Comparison of ENCODE assay signal across 14 cellular contexts in genomic region chr13:48268019-48268418, GRCh38. TPM values are rescaled to one million over a fixed set of nuclear protein-coding genes. Genes with fewer than 3 reads are reported as not detected.
DNase-seq lines count a peak whose midpoint lies in the region; ATAC-seq and TF ChIP-seq lines count a peak whose summit lies in the region.
"Had no signal": no experiment of that assay in that cellular context is flagged by ENCODE, and none has a peak within 500 bp of the region (broad histone marks: within the 10 kb centered on the region; RNA-seq: fewer than 3 reads in every experiment).

No MANE protein-coding gene starts in this region.

- no peak overlapping the region for H3K18ac ChIP-seq in IMR-90 (ENCODE audit: low read depth, low read length)

- H4K91ac ChIP-seq in IMR-90 (ENCODE audit: insufficient read depth, low read depth, low read length): no peak overlapping the region

- no peak overlapping the region for H3K27ac ChIP-seq in IMR-90 (ENCODE audit: insufficient read depth, low read length)
- no peak overlapping the region for H3K27ac ChIP-seq in endodermal cell (ENCODE audit: low read depth, low read length)
- H3K27ac ChIP-seq: 22Rv1, GM23248 had no signal

- H3K56ac ChIP-seq in IMR-90 (ENCODE audit: extremely low read depth, insufficient read depth, low read length): no peak overlapping the region

- no TSS peak for BruUV-seq in IMR-90 (replicated peaks; lab: Mats Ljungman, UMichigan)

- no peak overlapping the region for H4K8ac ChIP-seq in IMR-90 (ENCODE audit: low read depth in 2 of 2, low read length in 2 of 2)

- no peak overlapping the region for H3K4me2 ChIP-seq in IMR-90 (ENCODE audit: low read depth, low read length)

- TF ChIP-seq CTCF in IMR-90 (conservative IDR thresholded peaks at IDR 0.05; ENCODE audit: low read depth, low read length) (no peak), endodermal cell (conservative IDR thresholded peaks at IDR 0.05) (no peak), progenitor cell of endocrine pancreas (IDR thresholded peaks at IDR 0.05; ENCODE audit: unreplicated experiment) (no peak)

- H2BK5ac ChIP-seq in IMR-90 (ENCODE audit: low read depth, low read length, poor library complexity, severe bottlenecking): no peak overlapping the region

- H3K36me3 ChIP-seq in IMR-90 (ENCODE audit: control insufficient read depth, insufficient read depth, low read length): peaks cover 10% of the 10 kb centered on the region
- H3K36me3 ChIP-seq in endodermal cell (ENCODE audit: control insufficient read depth, insufficient read depth, low read length): peaks cover 14% of the 10 kb centered on the region
- H3K36me3 ChIP-seq in HAP-1 (replicated peaks): no peaks in the 10 kb centered on the region

- H4K5ac ChIP-seq in IMR-90 (ENCODE audit: low read depth, low read length): no peak overlapping the region

- no peaks in the 10 kb centered on the region for H4K20me1 ChIP-seq in IMR-90 (ENCODE audit: insufficient read depth, low read length)

- intact Hi-C loops in IMR-90 (cut with micrococcal nuclease): no loop called here

- no peak for TF ChIP-seq RAD21 in IMR-90 (IDR thresholded peaks at IDR 0.05; ENCODE audit: low read length)

- no peak overlapping the region for H2AFZ ChIP-seq in IMR-90 (replicated peaks; ENCODE audit: low read length, poor library complexity)
- H2AFZ ChIP-seq: GM23248 had no signal

- no peak for TF ChIP-seq POLR2A in IMR-90 (IDR thresholded peaks at IDR 0.05; ENCODE audit: low read depth, low read length)

- dilution Hi-C loops in IMR-90 (cut with HindIII; ENCODE audit: low sequenced_read_pairs, unreplicated experiment): no loop called here

- H3K4me1 ChIP-seq in IMR-90 (ENCODE audit: control insufficient read depth, insufficient read depth, low read length): peaks cover 4% of the 10 kb centered on the region; the same call in 1 of the 2 replicates
- no peaks in the 10 kb centered on the region for H3K4me1 ChIP-seq in endodermal cell (ENCODE audit: control insufficient read depth, insufficient read depth, low read length)
- peaks cover 6% of the 10 kb centered on the region; the same call in 1 of the 2 replicates for H3K4me1 ChIP-seq in HAP-1

- no peak overlapping the region for H2AK9ac ChIP-seq in IMR-90 (replicated peaks; ENCODE audit: low read depth, low read length, poor library complexity)

- WGBS in IMR-90 (ENCODE audit: extremely low coverage in 2 of 2, insufficient read length in 1 of 2), 2 experiments: no CpG with 5 or more reads among the region's 4 CpGs
- WGBS in endodermal cell (ENCODE audit: insufficient coverage in 1 of 2, insufficient read length in 1 of 2), 2 experiments: 99% methylated on average over 4 of the region's 4 CpGs; no CpG with 5 or more reads in 1 of the 2 experiments

- DNase-seq in activated T-cell treated with anti-CD3 and anti-CD28 coated beads, Interleukin-2, amount 50 U/mL, for 24 hours: no peak
- DNase-seq in activated T-cell treated with anti-CD3 and anti-CD28 coated beads, Interleukin-2, amount 50 U/mL, for 48 hours: no peak
- no peak for DNase-seq in IMR-90
- DNase-seq in endodermal cell: no peak
- no peak for DNase-seq in progenitor cell of endocrine pancreas (ENCODE audit: low spot score, unreplicated experiment)
- DNase-seq in AML-193 (lab: John Stamatoyannopoulos, UW): no peak
- no peak for DNase-seq in HAP-1 (ENCODE audit: low spot score in 2 of 2)
- DNase-seq: CD4-positive, CD25-positive, alpha-beta regulatory T cell; DMS79; H9 had no signal

- no peak overlapping the region for H2AK5ac ChIP-seq in IMR-90 (ENCODE audit: low read depth, low read length)

- no peak overlapping the region for H3K4ac ChIP-seq in IMR-90 (ENCODE audit: low read depth, low read length)

- H3K23ac ChIP-seq in IMR-90 (ENCODE audit: low read depth, low read length): no peak overlapping the region

- H3K27me3 ChIP-seq in IMR-90 (ENCODE audit: control insufficient read depth, insufficient read depth, low read length) (no peaks in the 10 kb centered on the region), endodermal cell (ENCODE audit: control insufficient read depth, insufficient read depth, low read length, poor library complexity, severe bottlenecking) (no peaks in the 10 kb centered on the region), HAP-1 (ENCODE audit: low read depth) (no peaks in the 10 kb centered on the region)
- H3K27me3 ChIP-seq: BLaER1 treated with 17β-estradiol and CSF1 and Interleukin-3, amounts not matched to agents 10 nM and 100 nM had no signal

- no peaks in the 10 kb centered on the region for H3K79me1 ChIP-seq in IMR-90 (ENCODE audit: low read depth in 1 of 2, low read length in 2 of 2)

- no peak overlapping the region for H2BK120ac ChIP-seq in IMR-90 (ENCODE audit: low read depth, low read length)

- H3K27me3 Mint-ChIP-seq in activated T-cell treated with anti-CD3 and anti-CD28 coated beads, Interleukin-2, amount 50 U/mL, for 24 hours: no peaks in the 10 kb centered on the region
- H3K27me3 Mint-ChIP-seq in endodermal cell (ENCODE audit: insufficient read depth) (no peaks in the 10 kb centered on the region), progenitor cell of endocrine pancreas (no peaks in the 10 kb centered on the region)
- H3K27me3 Mint-ChIP-seq: CD4-positive, CD25-positive, alpha-beta regulatory T cell had no signal

- H3K4me3 Mint-ChIP-seq in activated T-cell treated with anti-CD3 and anti-CD28 coated beads, Interleukin-2, amount 50 U/mL, for 24 hours: no peak overlapping the region
- H3K4me3 Mint-ChIP-seq in endodermal cell: no peak overlapping the region
- H3K4me3 Mint-ChIP-seq in progenitor cell of endocrine pancreas (ENCODE audit: low read depth): no peak overlapping the region
- H3K4me3 Mint-ChIP-seq: CD4-positive, CD25-positive, alpha-beta regulatory T cell; H9 had no signal

- no peak overlapping the region for H3K14ac ChIP-seq in IMR-90 (replicated peaks; ENCODE audit: low read depth, low read length)

- in situ Hi-C loops in IMR-90 (cut with MboI; ENCODE audit: low sequenced_read_pairs) (no loop called here), HAP-1 (cut with MboI; ENCODE audit: low sequenced_read_pairs) (no loop called here)

- no peak overlapping the region for H2BK15ac ChIP-seq in IMR-90 (ENCODE audit: low read depth, low read length)

- peaks cover 26% of the 10 kb centered on the region for H3K36me3 Mint-ChIP-seq in activated T-cell treated with anti-CD3 and anti-CD28 coated beads, Interleukin-2, amount 50 U/mL, for 24 hours (ENCODE audit: low read depth)
- H3K36me3 Mint-ChIP-seq in endodermal cell (ENCODE audit: low read depth) (peaks cover 24% of the 10 kb centered on the region), progenitor cell of endocrine pancreas (ENCODE audit: insufficient read depth) (peaks cover 23% of the 10 kb centered on the region)

- H3K9me1 ChIP-seq in IMR-90 (ENCODE audit: insufficient read depth, low read length): peaks cover 12% of the 10 kb centered on the region; the same call in 1 of the 2 replicates

- no peaks in the 10 kb centered on the region for H3K9me3 Mint-ChIP-seq in activated T-cell treated with anti-CD3 and anti-CD28 coated beads, Interleukin-2, amount 50 U/mL, for 24 hours
- H3K9me3 Mint-ChIP-seq in endodermal cell (no peaks in the 10 kb centered on the region), progenitor cell of endocrine pancreas (ENCODE audit: low read depth) (no peaks in the 10 kb centered on the region)
- H3K9me3 Mint-ChIP-seq: CD4-positive, CD25-positive, alpha-beta regulatory T cell; H9 had no signal

- H3K4me1 Mint-ChIP-seq in activated T-cell treated with anti-CD3 and anti-CD28 coated beads, Interleukin-2, amount 50 U/mL, for 24 hours (ENCODE audit: low read depth): peaks cover 41% of the 10 kb centered on the region
- H3K4me1 Mint-ChIP-seq in endodermal cell (peaks cover 5% of the 10 kb centered on the region), progenitor cell of endocrine pancreas (ENCODE audit: low read depth) (peaks cover 1% of the 10 kb centered on the region)

- no peak overlapping the region for H2BK20ac ChIP-seq in IMR-90 (ENCODE audit: low read depth, low read length)

- H3K9me3 ChIP-seq in IMR-90 (ENCODE audit: control insufficient read depth, insufficient read depth, low read length) (no peaks in the 10 kb centered on the region), endodermal cell (ENCODE audit: control insufficient read depth, low read length) (no peaks in the 10 kb centered on the region), HAP-1 (no peaks in the 10 kb centered on the region)

- peak overlapping the region; percentile 31 for H3K27ac Mint-ChIP-seq in activated T-cell treated with anti-CD3 and anti-CD28 coated beads, Interleukin-2, amount 50 U/mL, for 24 hours
- H3K27ac Mint-ChIP-seq in endodermal cell (peak overlapping the region; percentile 33), progenitor cell of endocrine pancreas (peak overlapping the region; percentile 60)
- H3K27ac Mint-ChIP-seq: H9 had no signal

- H3K9ac ChIP-seq in IMR-90 (ENCODE audit: low read depth, low read length): no peak overlapping the region
- H3K9ac ChIP-seq in endodermal cell (ENCODE audit: extremely low read depth, low read length, poor library complexity, severe bottlenecking): no peak overlapping the region
- H3K9ac ChIP-seq: BLaER1 treated with 17β-estradiol and CSF1 and Interleukin-3, amounts not matched to agents 10 nM and 100 nM; GM23248 had no signal

- CTCF ChIA-PET in IMR-90 (lab: Yijun Ruan, JAX): no interaction called here

- H3K4me3 ChIP-seq in IMR-90 (ENCODE audit: insufficient read depth, low read depth, low read length): no peak overlapping the region
- H3K4me3 ChIP-seq in endodermal cell (ENCODE audit: low read length): no peak overlapping the region
- no peak overlapping the region for H3K4me3 ChIP-seq in HAP-1
- H3K4me3 ChIP-seq: BLaER1 treated with 17β-estradiol and CSF1 and Interleukin-3, amounts not matched to agents 10 nM and 100 nM; GM23248 had no signal

- POLR2A ChIA-PET in IMR-90 (lab: Charles Lee; ENCODE audit: unreplicated experiment): no interaction called here

- ATAC-seq in IMR-90 (ENCODE audit: low read depth): no peak
- no peak for ATAC-seq in GM19035 (IDR thresholded peaks at IDR 0.05; ENCODE audit: unreplicated experiment)

TF ChIP-seq in IMR-90, 13 proteins besides CTCF, POLR2A, EP300 and RAD21 (continues in another document):
- no peak for TF ChIP-seq SMC3 (IDR thresholded peaks at IDR 0.05; ENCODE audit: low read depth, low read length)

RNA-seq across cellular contexts. Expression of gene ITM2B, which starts 35.0 kb away (rescaled TPM):
- total RNA-seq in IMR-90 (2012; rRNA removed) (51.1 and 76.9 TPM in 2 replicates), endodermal cell (100 to 1,000 TPM; 158 to 170 TPM), progenitor cell of endocrine pancreas (196 and 207 TPM in 2 replicates)
- 127 and 158 TPM in 2 replicates for polyA plus RNA-seq in IMR-90 (2012; rRNA removed)
- 74.9 and 83.1 TPM in 2 replicates for polyA plus RNA-seq in IMR-90 (2012; cell fraction: cytosol; rRNA removed)
- 22.2 and 62.3 TPM in 2 replicates for polyA plus RNA-seq in IMR-90 (2012; cell fraction: nucleus; rRNA removed; ENCODE audit: low replicate concordance)
- polyA plus RNA-seq in endodermal cell (2013, experiment 1 of 2): 228 TPM
- 214 TPM for polyA plus RNA-seq in endodermal cell (2013, experiment 2 of 2)

RNA-seq across cellular contexts. Expression of gene RB1, which starts 35.5 kb away (rescaled TPM):
- 15.4 and 23.1 TPM in 2 replicates for total RNA-seq in IMR-90 (2012; rRNA removed)
- 8.4 and 11.4 TPM in 2 replicates for polyA plus RNA-seq in IMR-90 (2012; rRNA removed)
- 2.6 and 3.3 TPM in 2 replicates for polyA plus RNA-seq in IMR-90 (2012; cell fraction: cytosol; rRNA removed)
- polyA plus RNA-seq in IMR-90 (2012; cell fraction: nucleus; rRNA removed; ENCODE audit: low replicate concordance): 2.8 and 9.5 TPM in 2 replicates
- 10 to 100 TPM; 18.7 to 20.1 TPM for total RNA-seq in endodermal cell
- 39.4 TPM for polyA plus RNA-seq in endodermal cell (2013, experiment 1 of 2)
- 39.9 TPM for polyA plus RNA-seq in endodermal cell (2013, experiment 2 of 2)
- 34.0 and 34.6 TPM in 2 replicates for total RNA-seq in progenitor cell of endocrine pancreas
